In genomic region chr4:111011458-111011857, GRCh38 we compare ENCODE assay signal across 33 cellular contexts.
"Had no signal": no experiment of that assay in that cellular context is flagged by ENCODE, and none has a peak within 500 bp of the region (broad histone marks: within the 10 kb centered on the region; RNA-seq: fewer than 3 reads in every experiment).

No MANE protein-coding gene starts in this region.

- H3K27me3 Mint-ChIP-seq: activated CD4-positive, alpha-beta memory T cell treated with anti-CD3 and anti-CD28 coated beads, Interleukin-2, amount 10 ng/mL, durations not matched to agents 7 days and 5 days; activated naive CD8-positive, alpha-beta T cell treated with anti-CD3 and anti-CD28 coated beads for 36 hours; activated T-helper 17 cell treated with anti-CD3 and anti-CD28 coated beads, Interleukin-2, amount 50 U/mL, for 72 hours had no signal

- H3K27me3 ChIP-seq: brain microvascular endothelial cell, Peyer's patch had no signal

- H3K36me3 Mint-ChIP-seq: activated naive CD8-positive, alpha-beta T cell treated with anti-CD3 and anti-CD28 coated beads for 36 hours had no signal

- H3K4me3 ChIP-seq: Peyer's patch had no signal

- H3K36me3 ChIP-seq: brain microvascular endothelial cell, Peyer's patch had no signal

- ATAC-seq: activated T-cell treated with anti-CD3 and anti-CD28 coated beads, Interleukin-2, amount 50 U/mL, for 72 hours; activated T-helper 17 cell treated with anti-CD3 and anti-CD28 coated beads, Interleukin-2, amount 50 U/mL, for 72 hours; PC-3 had no signal

- H3K4me3 Mint-ChIP-seq: activated CD4-positive, alpha-beta memory T cell treated with anti-CD3 and anti-CD28 coated beads, Interleukin-2, amount 10 ng/mL, durations not matched to agents 7 days and 5 days; activated naive CD8-positive, alpha-beta T cell treated with anti-CD3 and anti-CD28 coated beads for 36 hours; activated T-cell treated with anti-CD3 and anti-CD28 coated beads, Interleukin-2, amount 50 U/mL, for 72 hours; activated T-helper 17 cell treated with anti-CD3 and anti-CD28 coated beads, Interleukin-2, amount 50 U/mL, for 72 hours had no signal

- H3K4me1 Mint-ChIP-seq: activated CD4-positive, alpha-beta memory T cell treated with anti-CD3 and anti-CD28 coated beads, Interleukin-2, amount 10 ng/mL, durations not matched to agents 7 days and 5 days; activated naive CD8-positive, alpha-beta T cell treated with anti-CD3 and anti-CD28 coated beads for 36 hours; activated T-helper 17 cell treated with anti-CD3 and anti-CD28 coated beads, Interleukin-2, amount 50 U/mL, for 72 hours had no signal

- H3K9me3 Mint-ChIP-seq: activated CD4-positive, alpha-beta memory T cell treated with anti-CD3 and anti-CD28 coated beads, Interleukin-2, amount 10 ng/mL, durations not matched to agents 7 days and 5 days; activated naive CD8-positive, alpha-beta T cell treated with anti-CD3 and anti-CD28 coated beads for 36 hours; activated T-cell treated with anti-CD3 and anti-CD28 coated beads, Interleukin-2, amount 50 U/mL, for 72 hours; activated T-helper 17 cell treated with anti-CD3 and anti-CD28 coated beads, Interleukin-2, amount 50 U/mL, for 72 hours had no signal

- DNase-seq: activated CD4-positive, alpha-beta memory T cell treated with anti-CD3 and anti-CD28 coated beads, Interleukin-2, amount 10 ng/mL, durations not matched to agents 7 days and 5 days; activated CD4-positive, alpha-beta T cell treated with anti-CD3 and anti-CD28 coated beads for 1 hour; activated CD4-positive, alpha-beta T cell treated with anti-CD3 and anti-CD28 coated beads for 48 hours; activated CD4-positive, CD25-positive, alpha-beta regulatory T cell; activated CD8-positive, alpha-beta memory T cell treated with anti-CD3 and anti-CD28 coated beads for 24 hours; activated effector memory CD4-positive, alpha-beta T cell treated with anti-CD3 and anti-CD28 coated beads, Interleukin-2, amount 50 U/mL, for 16 hours; activated naive CD4-positive, alpha-beta T cell; activated naive CD4-positive, alpha-beta T cell treated with anti-CD3 and anti-CD28 coated beads, Interleukin-2, amount 50 U/mL, for 16 hours; activated naive CD8-positive, alpha-beta T cell treated with anti-CD3 and anti-CD28 coated beads for 36 hours; activated T-cell treated with anti-CD3 and anti-CD28 coated beads, Interleukin-2, amount 50 U/mL, for 1 hour; activated T-cell treated with anti-CD3 and anti-CD28 coated beads, Interleukin-2, amount 50 U/mL, for 72 hours; amniotic stem cell; aorta; brain microvascular endothelial cell; central memory CD4-positive, alpha-beta T cell; NCI-H1092 treated with DMSO at 0.1 percent for 48 hours; NCI-H146; NCI-H187; NCI-H2029 treated with DMSO at 0.1 percent for 48 hours; NCI-H2227 treated with DMSO at 0.1 percent for 48 hours; NCI-H446; NCI-H510A treated with DMSO at 0.1 percent for 48 hours; NCI-H526 treated with DMSO at 0.1 percent for 48 hours; NK-92 treated with Interleukin-12 subunit alpha and Interleukin-12 subunit beta, amount 100 ng/mL, for 24 hours; PC-3; Peyer's patch; RPMI8226; SHP77 treated with DMSO at 0.1 percent for 48 hours; SW 1271; T-helper 1 cell; T-helper 2 cell; T-helper 9 cell had no signal

- H3K27ac Mint-ChIP-seq: activated CD4-positive, alpha-beta memory T cell treated with anti-CD3 and anti-CD28 coated beads, Interleukin-2, amount 10 ng/mL, durations not matched to agents 7 days and 5 days; activated naive CD8-positive, alpha-beta T cell treated with anti-CD3 and anti-CD28 coated beads for 36 hours; activated T-cell treated with anti-CD3 and anti-CD28 coated beads, Interleukin-2, amount 50 U/mL, for 72 hours; activated T-helper 17 cell treated with anti-CD3 and anti-CD28 coated beads, Interleukin-2, amount 50 U/mL, for 72 hours had no signal
